8 cellular contexts compared by ENCODE assay signal in genomic region chr1:223845810-223846667, GRCh38. TPM values are rescaled to one million over a fixed set of nuclear protein-coding genes. Genes with fewer than 3 reads are reported as not detected.
DNase-seq lines count a peak whose midpoint lies in the region; ATAC-seq and TF ChIP-seq lines count a peak whose summit lies in the region.

Gene TP53BP2 (minus strand): TSS chr1:223845947. CDS start chr1:223845680, 267 bp downstream.

- peak within 1 kb of the TSS; percentile 93 for H3K4me2 ChIP-seq in smooth muscle cell

- intact Hi-C loops in breast epithelium (cut with DNase I; ENCODE audit: low total_unique reads): no loop called here

- no peaks in the 10 kb centered on the region for H3K27me3 ChIP-seq in WERI-Rb-1 (ENCODE audit: insufficient read depth, low read depth, severe bottlenecking)
- no peaks in the 10 kb centered on the region for H3K27me3 ChIP-seq in breast epithelium
- no peaks in the 10 kb centered on the region for H3K27me3 ChIP-seq in smooth muscle cell (ENCODE audit: low read depth)

- TF ChIP-seq POLR2A in breast epithelium (IDR thresholded peaks at IDR 0.05): peak; percentile 79

- peaks cover 40% of the 10 kb centered on the region for H3K79me2 ChIP-seq in smooth muscle cell (ENCODE audit: low read depth)

- 2% methylated on average over 97 of the region's 107 CpGs for WGBS in smooth muscle cell (ENCODE audit: low lambda C conversion rate)

- H3K4me1 ChIP-seq in breast epithelium (peaks cover 0 to 6% of the 10 kb centered on the region in 2 donors), smooth muscle cell (ENCODE audit: low read depth) (peaks cover 26% of the 10 kb centered on the region)

- H3K4me3 ChIP-seq in WERI-Rb-1 (ENCODE audit: low read depth, low read length) (peak within 1 kb of the TSS; percentile 59), breast epithelium (peak within 1 kb of the TSS; percentile 85 to 90 (median 87)), smooth muscle cell (peak within 1 kb of the TSS; percentile 93)

- ATAC-seq in GM18867 (IDR thresholded peaks at IDR 0.05; ENCODE audit: unreplicated experiment) (peak; percentile 74), HG03097 (IDR thresholded peaks at IDR 0.05; ENCODE audit: low FRiP score, unreplicated experiment) (peak; percentile 68)

- H3K36me3 ChIP-seq in WERI-Rb-1: no peaks in the 10 kb centered on the region
- H3K36me3 ChIP-seq in breast epithelium: no peaks in the 10 kb centered on the region
- no peaks in the 10 kb centered on the region for H3K36me3 ChIP-seq in smooth muscle cell (ENCODE audit: low read depth)

- peak; percentile 48 for TF ChIP-seq CTCF in WERI-Rb-1 (IDR thresholded peaks at IDR 0.05; ENCODE audit: low read depth, low read length)
- TF ChIP-seq CTCF in breast epithelium (IDR thresholded peaks at IDR 0.05): peak in 2 of 3 donors; percentile 60
- TF ChIP-seq CTCF in smooth muscle cell (IDR thresholded peaks at IDR 0.05; ENCODE audit: borderline replicate concordance, insufficient read depth, poor library complexity, severe bottlenecking): peak; percentile 57

- H2AFZ ChIP-seq in smooth muscle cell (ENCODE audit: low read depth): peak within 1 kb of the TSS; percentile 91

- H3K9me3 ChIP-seq in WERI-Rb-1 (ENCODE audit: severe bottlenecking) (no peaks in the 10 kb centered on the region), breast epithelium (no peaks in the 10 kb centered on the region), smooth muscle cell (replicated peaks; ENCODE audit: low read depth) (no peaks in the 10 kb centered on the region)

- H3K9ac ChIP-seq in smooth muscle cell (ENCODE audit: low read depth): peak within 1 kb of the TSS; percentile 98

- peaks cover 37% of the 10 kb centered on the region for H4K20me1 ChIP-seq in smooth muscle cell (ENCODE audit: low read depth)

- H3F3A ChIP-seq in smooth muscle cell (ENCODE audit: low read depth): peaks cover 14% of the 10 kb centered on the region

- H3K27ac ChIP-seq in WERI-Rb-1: peak within 1 kb of the TSS; percentile 95
- H3K27ac ChIP-seq in breast epithelium: peak within 1 kb of the TSS; percentile 96 to 100
- H3K27ac ChIP-seq in smooth muscle cell (ENCODE audit: low read depth): peak within 1 kb of the TSS; percentile 99

- peak; percentile 95 for DNase-seq in AG08395 (ENCODE audit: low spot score)
- peak; percentile 88 for DNase-seq in NCI-H2171 (lab: John Stamatoyannopoulos, UW)
- peak; percentile 75 for DNase-seq in WERI-Rb-1
- DNase-seq in breast epithelium (ENCODE audit: low spot score in 2 of 2): peak; percentile 84
- DNase-seq in iPS-NIHi11 (ENCODE audit: low spot score): peak; percentile 94
- peak; percentile 83 for DNase-seq in smooth muscle cell (lab: John Stamatoyannopoulos, UW; ENCODE audit: unreplicated experiment)

RNA-seq across cellular contexts. Expression of gene TP53BP2, which starts in this region (rescaled TPM):
- total RNA-seq in breast epithelium: 10 to 100 TPM; 31.4 to 46.8 (median 38.0) TPM
- total RNA-seq in smooth muscle cell: 28.6 and 30.8 TPM in 2 replicates
- polyA plus RNA-seq in smooth muscle cell: 11.8 and 20.2 TPM in 2 replicates

Comparison
In these comparisons a context has a peak if more than half of its experiments do, and no peak if none do; other contexts are left out.
1. Peak in every context shown above with its lines: DNase-seq, ATAC-seq, H3K4me3 ChIP-seq and H3K27ac ChIP-seq.